Comparison of ENCODE assay signal across 1 cellular context in genomic region chr7:138359891-138360582, GRCh38.
TF ChIP-seq lines count a peak whose summit lies in the region.

No MANE protein-coding gene starts in this region.

TF ChIP-seq in SK-N-SH, 30 proteins besides CTCF, POLR2A, EP300 and RAD21 (continued from another document):
- TF ChIP-seq, protein P1, sequence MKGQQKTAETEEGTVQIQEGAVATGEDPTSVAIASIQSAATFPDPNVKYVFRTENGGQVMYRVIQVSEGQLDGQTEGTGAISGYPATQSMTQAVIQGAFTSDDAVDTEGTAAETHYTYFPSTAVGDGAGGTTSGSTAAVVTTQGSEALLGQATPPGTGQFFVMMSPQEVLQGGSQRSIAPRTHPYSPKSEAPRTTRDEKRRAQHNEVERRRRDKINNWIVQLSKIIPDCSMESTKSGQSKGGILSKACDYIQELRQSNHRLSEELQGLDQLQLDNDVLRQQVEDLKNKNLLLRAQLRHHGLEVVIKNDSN (IDR thresholded peaks at IDR 0.05; ENCODE audit: borderline replicate concordance, low read depth), result no peak
- no peak for TF ChIP-seq RXRA (IDR thresholded peaks at IDR 0.05; ENCODE audit: borderline replicate concordance, low read depth)
- no peak for TF ChIP-seq SMC3 (IDR thresholded peaks at IDR 0.05; ENCODE audit: low read depth, low read length)
- no peak for TF ChIP-seq PBX3 (IDR thresholded peaks at IDR 0.05)
- TF ChIP-seq ZBTB33 (IDR thresholded peaks at IDR 0.05; ENCODE audit: borderline replicate concordance, low read depth), result no peak
- TF ChIP-seq RFX5 (IDR thresholded peaks at IDR 0.05; ENCODE audit: low read length), result no peak
- no peak for TF ChIP-seq USF2 (IDR thresholded peaks at IDR 0.05; ENCODE audit: borderline replicate concordance, low read depth, low read length)
TF ChIP-seq in SK-N-SH: peak in this region for 0.
